Comparison of ENCODE assay signal across 9 cellular contexts in genomic region chr10:89466599-89467035, GRCh38. TPM values are rescaled to one million over a fixed set of nuclear protein-coding genes. Genes with fewer than 3 reads are reported as not detected.
DNase-seq lines count a peak whose midpoint lies in the region; ATAC-seq, FAIRE-seq and TF ChIP-seq lines count a peak whose summit lies in the region.
"Had no signal": no experiment of that assay in that cellular context is flagged by ENCODE, and none has a peak within 500 bp of the region (broad histone marks: within the 10 kb centered on the region; RNA-seq: fewer than 3 reads in every experiment).

No MANE protein-coding gene starts in this region.

- in situ Hi-C loops in HepG2 (cut with HindIII; ENCODE audit: extremely low pct_ligation_motif_present, low pct_unique_long_range_greater_than_20kb): no loop called here

- H3K27me3 ChIP-seq in adrenal gland: no peaks in the 10 kb centered on the region
- no peaks in the 10 kb centered on the region; a peak in 1 of 5 replicates for H3K27me3 ChIP-seq in HepG2 (ENCODE audit: control insufficient read depth in 1 of 2, insufficient read depth in 2 of 2, low read length in 2 of 2)

- H3K4me1 Mint-ChIP-seq in CD14-positive monocyte: peaks cover 9% of the 10 kb centered on the region
- H3K4me1 Mint-ChIP-seq in T-helper 2 cell treated with Interferon-gamma antibody and Interleukin-4, amounts not matched to agents 5 μg/mL and 100 μg/mL, for 36 hours (ENCODE audit: low read depth): peaks cover 6% of the 10 kb centered on the region

- no peak overlapping the region for H3K9ac ChIP-seq in HepG2 (ENCODE audit: insufficient read depth, low read depth, low read length)

- H3K4me2 ChIP-seq in HepG2 (ENCODE audit: low read depth, low read length): no peak overlapping the region

- H4K20me1 ChIP-seq in HepG2 (ENCODE audit: insufficient read depth, low read length): no peaks in the 10 kb centered on the region

- peaks cover 3 to 5% (median 3%) of the 10 kb centered on the region in 3 donors for H3K27me3 Mint-ChIP-seq in CD14-positive monocyte (ENCODE audit: low read depth in 3 of 3)
- peaks cover 9% of the 10 kb centered on the region for H3K27me3 Mint-ChIP-seq in T-helper 2 cell treated with Interferon-gamma antibody and Interleukin-4, amounts not matched to agents 5 μg/mL and 100 μg/mL, for 36 hours (ENCODE audit: low read depth)
- H3K27me3 Mint-ChIP-seq: dendritic cell treated with granulocyte-macrophage colony-stimulating factor and Interleukin-4, amounts not matched to agents 40 ng/mL and 50 ng/mL, for 4 days had no signal

- WGBS in adrenal gland, 4 donors: 33 to 48% (median 39%) methylated on average over 3 of the region's 3 CpGs
- WGBS in HepG2 (ENCODE audit: low lambda C conversion rate): 2% methylated on average over 3 of the region's 3 CpGs

- H3K9me3 Mint-ChIP-seq in CD14-positive monocyte: no peaks in the 10 kb centered on the region
- no peaks in the 10 kb centered on the region for H3K9me3 Mint-ChIP-seq in T-helper 2 cell treated with Interferon-gamma antibody and Interleukin-4, amounts not matched to agents 5 μg/mL and 100 μg/mL, for 36 hours
- H3K9me3 Mint-ChIP-seq: dendritic cell treated with granulocyte-macrophage colony-stimulating factor and Interleukin-4, amounts not matched to agents 40 ng/mL and 50 ng/mL, for 4 days had no signal

- peak; percentile 91 for ATAC-seq in HepG2

- CTCF ChIA-PET in HepG2 (lab: Yijun Ruan, JAX; ENCODE audit: low intra/inter-chr PET ratio, low total read pairs): interaction anchor here (0.8 kb wide), 1 partner anchor 97 kb away, joined by 4 read pairs; no protein-coding TSS in a partner anchor

- H3K27ac ChIP-seq in adrenal gland (no peak overlapping the region), HepG2 (ENCODE audit: extremely low read length, insufficient read depth, low read length) (no peak overlapping the region)

- no peaks in the 10 kb centered on the region for H3K79me2 ChIP-seq in HepG2 (ENCODE audit: insufficient read depth, low read length)

- H3K36me3 ChIP-seq in adrenal gland (replicated peaks in 1 of 2) (no peaks in the 10 kb centered on the region), HepG2 (replicated peaks in 1 of 2; ENCODE audit: control insufficient read depth in 1 of 2, insufficient read depth in 2 of 2, low read length in 2 of 2) (no peaks in the 10 kb centered on the region)

- no peak overlapping the region for H2AFZ ChIP-seq in HepG2 (ENCODE audit: low read length)

- TF ChIP-seq EP300 in HepG2 (IDR thresholded peaks at IDR 0.05; ENCODE audit: low read depth in 2 of 2, low read length in 2 of 2): no peak
- no peak for TF ChIP-seq EP300 in HepG2 (CRISPR knock-in tag; IDR thresholded peaks at IDR 0.05; ENCODE audit: borderline replicate concordance)

- POLR2A ChIA-PET in HepG2 (lab: Yijun Ruan, JAX): no interaction called here

- no TSS peak for BruUV-seq in HepG2 (replicated peaks; lab: Mats Ljungman, UMichigan)

- H3K9me3 ChIP-seq in adrenal gland (replicated peaks in 1 of 3) (no peaks in the 10 kb centered on the region), HepG2 (ENCODE audit: low read length) (no peaks in the 10 kb centered on the region)

- DNase-seq in CD14-positive monocyte (ENCODE audit: low spot score): no peak
- DNase-seq in LHCN-M2 (ENCODE audit: low read depth): peak; percentile 63
- peak in 3 of 7 donors; percentile 24 to 31 (median 25) for DNase-seq in adrenal gland
- DNase-seq in HepG2 (ENCODE audit: low spot score): peak; percentile 18
- DNase-seq in inferior parietal cortex (ENCODE audit: extremely low spot score): no peak
- DNase-seq in LoVo (ENCODE audit: low spot score): no peak
- no peak for DNase-seq in T-helper 2 cell treated with Interferon-gamma antibody and Interleukin-4, amounts not matched to agents 5 μg/mL and 100 μg/mL, for 36 hours (ENCODE audit: low spot score)
- no peak for DNase-seq in NK-92 (lab: John Stamatoyannopoulos, UW; ENCODE audit: unreplicated experiment)

- TF ChIP-seq CTCF in CD14-positive monocyte (IDR thresholded peaks at IDR 0.05): peak; percentile 35
- TF ChIP-seq CTCF in adrenal gland (IDR thresholded peaks at IDR 0.05): peak in 4 of 6 experiments; percentile 35 to 57 (median 48)
- peak; percentile 60 for TF ChIP-seq CTCF in HepG2 (CRISPR knock-in tag; IDR thresholded peaks at IDR 0.05)

- no peak for TF ChIP-seq POLR2A in adrenal gland (IDR thresholded peaks at IDR 0.05)
- no peak for TF ChIP-seq POLR2A in HepG2 (IDR thresholded peaks at IDR 0.05; ENCODE audit: insufficient read depth in 1 of 2, low read depth in 2 of 2, low read length in 2 of 2)

- H3K4me3 ChIP-seq in adrenal gland (no peak overlapping the region), HepG2 (replicated peaks in 1 of 3; ENCODE audit: insufficient read depth in 1 of 3, low read depth in 2 of 3, low read length in 3 of 3) (no peak overlapping the region)

- H3K27ac Mint-ChIP-seq in CD14-positive monocyte: no peak overlapping the region
- no peak overlapping the region for H3K27ac Mint-ChIP-seq in T-helper 2 cell treated with Interferon-gamma antibody and Interleukin-4, amounts not matched to agents 5 μg/mL and 100 μg/mL, for 36 hours
- H3K27ac Mint-ChIP-seq: dendritic cell treated with granulocyte-macrophage colony-stimulating factor and Interleukin-4, amounts not matched to agents 40 ng/mL and 50 ng/mL, for 4 days had no signal

- TF ChIP-seq RAD21 in HepG2 (CRISPR knock-in tag; IDR thresholded peaks at IDR 0.05): no peak

- H3K36me3 Mint-ChIP-seq in CD14-positive monocyte: no peaks in the 10 kb centered on the region
- H3K36me3 Mint-ChIP-seq in T-helper 2 cell treated with Interferon-gamma antibody and Interleukin-4, amounts not matched to agents 5 μg/mL and 100 μg/mL, for 36 hours (ENCODE audit: low read depth): no peaks in the 10 kb centered on the region

- H3K4me1 ChIP-seq in adrenal gland (replicated peaks in 1 of 2) (no peaks in the 10 kb centered on the region), HepG2 (ENCODE audit: insufficient read depth, low read length) (peaks cover 24% of the 10 kb centered on the region)

- intact Hi-C loops in CD14-positive monocyte (cut with micrococcal nuclease): no loop called here
- intact Hi-C loops in adrenal gland (cut with DNase I): no loop called here
- intact Hi-C loops in HepG2 (cut with micrococcal nuclease; ENCODE audit: unreplicated experiment): loop anchor here (2.0 kb wide), 1 partner anchor 98 kb away; no protein-coding TSS in a partner anchor

- FAIRE-seq in HepG2 (lab: Jason Lieb, UNC): no peak

- H3K4me3 Mint-ChIP-seq in CD14-positive monocyte: no peak overlapping the region
- no peak overlapping the region for H3K4me3 Mint-ChIP-seq in T-helper 2 cell treated with Interferon-gamma antibody and Interleukin-4, amounts not matched to agents 5 μg/mL and 100 μg/mL, for 36 hours
- H3K4me3 Mint-ChIP-seq: dendritic cell treated with granulocyte-macrophage colony-stimulating factor and Interleukin-4, amounts not matched to agents 40 ng/mL and 50 ng/mL, for 4 days had no signal

TF ChIP-seq in HepG2, 621 proteins besides CTCF, POLR2A, EP300 and RAD21:
- TF ChIP-seq STAG1 (CRISPR knock-in tag; IDR thresholded peaks at IDR 0.05) (peak; percentile 62), PAF1 (CRISPR knock-in tag; IDR thresholded peaks at IDR 0.05) (no peak), SMC3 (IDR thresholded peaks at IDR 0.05; ENCODE audit: low read length) (peak; percentile 55; the same call in 1 of the 2 replicates)

RNA-seq across cellular contexts. Expression of gene IFIT5, which starts 52.2 kb away (rescaled TPM):
- polyA plus RNA-seq in CD14-positive monocyte (1 to 10 TPM; 5.8 to 8.0 TPM), adrenal gland (10 to 100 TPM in 1 of 3 donors, 1 to 10 TPM in 2; 6.9 to 38.4 (median 8.5) TPM), HepG2 (2011; rRNA removed) (2.1 and 2.2 TPM in 2 replicates)
- total RNA-seq in LHCN-M2 (2014; rRNA removed) (32.1 and 40.5 TPM in 2 replicates), adrenal gland (10 to 100 TPM in 7 of 8 donors, 1 to 10 TPM in 1; 6.7 to 38.9 (median 18.6) TPM), HepG2 (2016; rRNA removed; fragmentation: Illumina TruSeq; extraction: Trizol) (8.3 and 12.5 TPM in 2 replicates)
- 7.6 TPM for polyA plus RNA-seq in LHCN-M2 (2012)
- 1.0 and 1.1 TPM in 2 replicates for total RNA-seq in HepG2 (2016; cell fraction: cytosol; rRNA removed; fragmentation: Illumina TruSeq; extraction: Trizol; ENCODE audit: low read depth)
- 8.2 and 12.7 TPM in 2 replicates for total RNA-seq in HepG2 (2016; cell fraction: insoluble cytoplasmic fraction; rRNA removed; fragmentation: Illumina TruSeq; extraction: Trizol)
- total RNA-seq in HepG2 (2016; cell fraction: membrane; rRNA removed; fragmentation: Illumina TruSeq; extraction: Trizol): 3.3 and 4.0 TPM in 2 replicates
- total RNA-seq in HepG2 (2016; cell fraction: nucleus; rRNA removed; fragmentation: Illumina TruSeq; extraction: Trizol): 5.6 and 6.4 TPM in 2 replicates
- 1.0 and 1.7 TPM in 2 replicates for polyA plus RNA-seq in HepG2 (2011; cell fraction: cytosol; rRNA removed)
- 0.74 and 0.78 TPM in 2 replicates for polyA plus RNA-seq in HepG2 (2011; cell fraction: nucleus; rRNA removed)
- polyA plus RNA-seq in HepG2 (2012): 2.6 and 4.0 TPM in 2 replicates
- 0.29 and 0.33 TPM in 2 replicates for polyA plus RNA-seq in HepG2 (2016; cell fraction: cytosol; fragmentation: Illumina TruSeq; extraction: Trizol; ENCODE audit: low read depth)
- 9.9 and 10.7 TPM in 2 replicates for polyA plus RNA-seq in HepG2 (2016; cell fraction: insoluble cytoplasmic fraction; fragmentation: Illumina TruSeq; extraction: Trizol; ENCODE audit: low read depth)
- polyA plus RNA-seq in HepG2 (2016; cell fraction: membrane; fragmentation: Illumina TruSeq; extraction: Trizol; ENCODE audit: low read depth): 1.1 TPM in 2 replicates
- 4.2 TPM in 2 replicates for polyA plus RNA-seq in HepG2 (2016; cell fraction: nucleus; fragmentation: Illumina TruSeq; extraction: Trizol; ENCODE audit: insufficient read depth, low read depth)
- polyA minus RNA-seq in HepG2 (2011; rRNA and poly(A)+ RNA removed; ENCODE audit: low replicate concordance): 0.96 and 1.1 TPM in 2 replicates
- polyA minus RNA-seq in HepG2 (2011; cell fraction: cytosol; rRNA and poly(A)+ RNA removed): 2.8 and 3.6 TPM in 2 replicates
- polyA minus RNA-seq in HepG2 (2011; cell fraction: nucleus; rRNA and poly(A)+ RNA removed): 4.4 and 8.3 TPM in 2 replicates

Comparison
In these comparisons a context has a peak if more than half of its experiments do, and no peak if none do; other contexts are left out.
1. DNase-seq: peak in LHCN-M2 (single experiment) and HepG2 (single experiment); none in CD14-positive monocyte (single experiment), inferior parietal cortex (single experiment), LoVo (single experiment), T-helper 2 cell treated with Interferon-gamma antibody and Interleukin-4, amounts not matched to agents 5 μg/mL and 100 μg/mL, for 36 hours (single experiment) and NK-92 (single experiment).
2. Peak in every context shown above with its lines, with median percentiles within 50 percentile points of each other: CTCF ChIP-seq.